Comparison of ENCODE assay signal across 21 cellular contexts in genomic region chr7:74354009-74354408, GRCh38.
DNase-seq lines count a peak whose midpoint lies in the region; ATAC-seq, FAIRE-seq and TF ChIP-seq lines count a peak whose summit lies in the region.
"Had no signal": no experiment of that assay in that cellular context is flagged by ENCODE, and none has a peak within 500 bp of the region (broad histone marks: within the 10 kb centered on the region; RNA-seq: fewer than 3 reads in every experiment).

No MANE protein-coding gene starts in this region.

- H3K9ac ChIP-seq in HepG2 (ENCODE audit: insufficient read depth, low read depth, low read length): no peak overlapping the region
- no peak overlapping the region for H3K9ac ChIP-seq in endodermal cell (ENCODE audit: extremely low read depth, low read length, poor library complexity, severe bottlenecking)

- H3K79me2 ChIP-seq in HepG2 (ENCODE audit: insufficient read depth, low read length): no peaks in the 10 kb centered on the region

- H3K4me1 Mint-ChIP-seq in endodermal cell: no peaks in the 10 kb centered on the region
- no peaks in the 10 kb centered on the region for H3K4me1 Mint-ChIP-seq in Caco-2 (ENCODE audit: low read depth, unreplicated experiment)
- H3K4me1 Mint-ChIP-seq in activated T-cell treated with anti-CD3 and anti-CD28 coated beads, Interleukin-2, amount 50 U/mL, for 24 hours (ENCODE audit: low read depth): no peaks in the 10 kb centered on the region
- H3K4me1 Mint-ChIP-seq: CD4-positive, alpha-beta memory T cell; GM23338 had no signal

- H3K36me3 ChIP-seq in HepG2 (replicated peaks in 1 of 2; ENCODE audit: control insufficient read depth in 1 of 2, insufficient read depth in 2 of 2, low read length in 2 of 2) (peaks cover 11 to 20% of the 10 kb centered on the region in 2 experiments; a peak in 4 of 5 replicates), right lobe of liver (no peaks in the 10 kb centered on the region), endodermal cell (ENCODE audit: control insufficient read depth, insufficient read depth, low read length) (peaks cover 41% of the 10 kb centered on the region), small intestine (ENCODE audit: control insufficient read depth in 2 of 2, insufficient read depth in 2 of 2, low read length in 2 of 2) (peaks cover 2 to 10% of the 10 kb centered on the region in 2 donors), Caco-2 (ENCODE audit: control insufficient read depth, insufficient read depth, low read length) (no peaks in the 10 kb centered on the region; the same call in 1 of the 2 replicates)

- POLR2A ChIA-PET in HepG2 (lab: Yijun Ruan, JAX) (no interaction called here), RWPE1 (lab: Yijun Ruan, JAX; ENCODE audit: low non-redundant PET) (no interaction called here), Caco-2 (lab: Charles Lee) (no interaction called here)

- FAIRE-seq in HepG2 (lab: Jason Lieb, UNC) (no peak), small intestine (lab: Jason Lieb, UNC) (no peak)
- FAIRE-seq: G401.6, GM12892, GM19239, H54 had no signal

- no peak for TF ChIP-seq POLR2A in HepG2 (IDR thresholded peaks at IDR 0.05; ENCODE audit: insufficient read depth in 1 of 2, low read depth in 2 of 2, low read length in 2 of 2)
- TF ChIP-seq POLR2A in right lobe of liver (IDR thresholded peaks at IDR 0.05): no peak

- in situ Hi-C loops in HepG2 (cut with HindIII; ENCODE audit: extremely low pct_ligation_motif_present, low pct_unique_long_range_greater_than_20kb): no loop called here

- no TSS peak for BruUV-seq in HepG2 (replicated peaks; lab: Mats Ljungman, UMichigan)
- BruUV-seq in Caco-2 (replicated peaks; lab: Mats Ljungman, UMichigan): no TSS peak

- CTCF ChIA-PET in HepG2 (lab: Yijun Ruan, JAX; ENCODE audit: low intra/inter-chr PET ratio, low total read pairs) (no interaction called here), RWPE1 (lab: Yijun Ruan, JAX) (no interaction called here), Caco-2 (lab: Charles Lee) (interaction anchor here (0.6 kb wide), 1 partner anchor 32 kb away, joined by 3 read pairs; no protein-coding TSS in a partner anchor)

- no peak overlapping the region for H2AFZ ChIP-seq in HepG2 (ENCODE audit: low read length)
- H2AFZ ChIP-seq: GM23338 had no signal

- TF ChIP-seq RAD21 in HepG2 (CRISPR knock-in tag; IDR thresholded peaks at IDR 0.05): no peak

- H3K27me3 ChIP-seq in HepG2 (ENCODE audit: control insufficient read depth in 1 of 2, insufficient read depth in 2 of 2, low read length in 2 of 2): no peaks in the 10 kb centered on the region
- no peaks in the 10 kb centered on the region for H3K27me3 ChIP-seq in right lobe of liver
- no peaks in the 10 kb centered on the region for H3K27me3 ChIP-seq in endodermal cell (ENCODE audit: control insufficient read depth, insufficient read depth, low read length, poor library complexity, severe bottlenecking)
- no peaks in the 10 kb centered on the region for H3K27me3 ChIP-seq in small intestine (ENCODE audit: control insufficient read depth in 2 of 2, insufficient read depth in 2 of 2, low read length in 2 of 2)
- H3K27me3 ChIP-seq in Caco-2 (replicated peaks; ENCODE audit: control insufficient read depth, insufficient read depth, low read length): no peaks in the 10 kb centered on the region; the same call in 1 of the 2 replicates

- H3K9me3 Mint-ChIP-seq in endodermal cell: peaks cover 4% of the 10 kb centered on the region
- no peaks in the 10 kb centered on the region for H3K9me3 Mint-ChIP-seq in Caco-2 (ENCODE audit: unreplicated experiment)
- peaks cover 5% of the 10 kb centered on the region for H3K9me3 Mint-ChIP-seq in activated T-cell treated with anti-CD3 and anti-CD28 coated beads, Interleukin-2, amount 50 U/mL, for 24 hours
- H3K9me3 Mint-ChIP-seq: GM23338 had no signal

- TF ChIP-seq CTCF in HepG2 (CRISPR knock-in tag; IDR thresholded peaks at IDR 0.05) (no peak), right lobe of liver (IDR thresholded peaks at IDR 0.05) (no peak), RWPE1 (conservative IDR thresholded peaks at IDR 0.05; ENCODE audit: low read depth) (no peak), endodermal cell (conservative IDR thresholded peaks at IDR 0.05) (no peak), Caco-2 (IDR thresholded peaks at IDR 0.05; ENCODE audit: insufficient read depth in 1 of 2, low read depth in 1 of 2, low read length in 1 of 2, severe bottlenecking in 1 of 2, unreplicated experiment in 1 of 2) (no peak)

- TF ChIP-seq EP300 in HepG2 (IDR thresholded peaks at IDR 0.05; ENCODE audit: low read depth in 2 of 2, low read length in 2 of 2) (no peak), HepG2 (CRISPR knock-in tag; IDR thresholded peaks at IDR 0.05; ENCODE audit: borderline replicate concordance) (no peak)

- DNase-seq in HepG2 (ENCODE audit: low spot score) (no peak), right lobe of liver (no peak), RWPE1 (ENCODE audit: low spot score) (no peak), endodermal cell (no peak), substantia nigra (lab: John Stamatoyannopoulos, UW) (no peak), small intestine (no peak), Caco-2 (no peak)
- DNase-seq in activated T-cell treated with anti-CD3 and anti-CD28 coated beads, Interleukin-2, amount 50 U/mL, for 24 hours: no peak
- DNase-seq: 8988T; C1 segment of cervical spinal cord; CD4-positive, alpha-beta memory T cell; COR-L47; DMS153; DND-41; HFFc6 had no signal

- H3K27ac ChIP-seq in HepG2 (ENCODE audit: extremely low read length, insufficient read depth, low read length) (no peak overlapping the region), right lobe of liver (no peak overlapping the region), RWPE1 (peak overlapping the region; percentile 70), endodermal cell (ENCODE audit: low read depth, low read length) (no peak overlapping the region), substantia nigra (ENCODE audit: low read depth, low read length, poor library complexity, severe bottlenecking) (peak overlapping the region; percentile 4), small intestine (ENCODE audit: low read depth in 1 of 2, low read length in 1 of 2) (no peak overlapping the region)

- H3K27ac Mint-ChIP-seq in endodermal cell (peak overlapping the region; percentile 32), Caco-2 (ENCODE audit: unreplicated experiment) (no peak overlapping the region)
- H3K27ac Mint-ChIP-seq in activated T-cell treated with anti-CD3 and anti-CD28 coated beads, Interleukin-2, amount 50 U/mL, for 24 hours: no peak overlapping the region
- H3K27ac Mint-ChIP-seq: CD4-positive, alpha-beta memory T cell; GM23338 had no signal

- no peak overlapping the region for H3K4me3 Mint-ChIP-seq in endodermal cell
- H3K4me3 Mint-ChIP-seq in Caco-2 (ENCODE audit: unreplicated experiment): no peak overlapping the region
- H3K4me3 Mint-ChIP-seq in activated T-cell treated with anti-CD3 and anti-CD28 coated beads, Interleukin-2, amount 50 U/mL, for 24 hours: no peak overlapping the region
- H3K4me3 Mint-ChIP-seq: CD4-positive, alpha-beta memory T cell; GM23338; HFFc6 had no signal

- H3K36me3 Mint-ChIP-seq in endodermal cell (ENCODE audit: low read depth) (peaks cover 57% of the 10 kb centered on the region), Caco-2 (ENCODE audit: insufficient read depth, unreplicated experiment) (peaks cover 46% of the 10 kb centered on the region)
- H3K36me3 Mint-ChIP-seq in activated T-cell treated with anti-CD3 and anti-CD28 coated beads, Interleukin-2, amount 50 U/mL, for 24 hours (ENCODE audit: low read depth): no peaks in the 10 kb centered on the region

- H3K4me2 ChIP-seq in HepG2 (ENCODE audit: low read depth, low read length): no peak overlapping the region
- H3K4me2 ChIP-seq: GM23338 had no signal

- H3K4me1 ChIP-seq in HepG2 (ENCODE audit: insufficient read depth, low read length): no peaks in the 10 kb centered on the region
- no peaks in the 10 kb centered on the region for H3K4me1 ChIP-seq in right lobe of liver
- H3K4me1 ChIP-seq in endodermal cell (ENCODE audit: control insufficient read depth, insufficient read depth, low read length): no peaks in the 10 kb centered on the region
- no peaks in the 10 kb centered on the region for H3K4me1 ChIP-seq in small intestine (ENCODE audit: control insufficient read depth in 2 of 2, insufficient read depth in 1 of 2, low read depth in 1 of 2, low read length in 1 of 2)
- no peaks in the 10 kb centered on the region for H3K4me1 ChIP-seq in Caco-2
- H3K4me1 ChIP-seq: HAP-1 had no signal

- H3K9me3 ChIP-seq in HepG2 (ENCODE audit: low read length): no peaks in the 10 kb centered on the region
- H3K9me3 ChIP-seq in right lobe of liver: no peaks in the 10 kb centered on the region
- peaks cover 10% of the 10 kb centered on the region for H3K9me3 ChIP-seq in endodermal cell (ENCODE audit: control insufficient read depth, low read length)
- no peaks in the 10 kb centered on the region for H3K9me3 ChIP-seq in small intestine (ENCODE audit: control insufficient read depth, low read depth)
- 0 out of 2 replicates have a peak, but pooled peaks cover 8% of the 10 kb centered on the region for H3K9me3 ChIP-seq in Caco-2

- intact Hi-C loops in HepG2 (cut with micrococcal nuclease; ENCODE audit: unreplicated experiment) (no loop called here), right lobe of liver (cut with DNase I) (no loop called here), Caco-2 (cut with micrococcal nuclease; ENCODE audit: unreplicated experiment) (no loop called here)

- H3K27me3 Mint-ChIP-seq in endodermal cell (ENCODE audit: insufficient read depth) (no peaks in the 10 kb centered on the region), Caco-2 (ENCODE audit: insufficient read depth, unreplicated experiment) (no peaks in the 10 kb centered on the region)
- no peaks in the 10 kb centered on the region for H3K27me3 Mint-ChIP-seq in activated T-cell treated with anti-CD3 and anti-CD28 coated beads, Interleukin-2, amount 50 U/mL, for 24 hours
- H3K27me3 Mint-ChIP-seq: CD4-positive, alpha-beta memory T cell had no signal

- no peak overlapping the region for H3K4me3 ChIP-seq in HepG2 (replicated peaks in 1 of 3; ENCODE audit: insufficient read depth in 1 of 3, low read depth in 2 of 3, low read length in 3 of 3)
- no peak overlapping the region for H3K4me3 ChIP-seq in right lobe of liver
- H3K4me3 ChIP-seq in endodermal cell (ENCODE audit: low read length): no peak overlapping the region
- no peak overlapping the region for H3K4me3 ChIP-seq in small intestine (ENCODE audit: low read depth in 1 of 2, low read length in 2 of 2)
- no peak overlapping the region for H3K4me3 ChIP-seq in Caco-2 (ENCODE audit: low read depth, low read length)
- H3K4me3 ChIP-seq: GM23338, HAP-1 had no signal

- 93% methylated on average over 6 of the region's 6 CpGs for WGBS in HepG2 (ENCODE audit: low lambda C conversion rate)
- 92% methylated on average over 4 of the region's 6 CpGs for WGBS in right lobe of liver (ENCODE audit: insufficient coverage, low coverage, low lambda C conversion rate, missing lambda C conversion rate)
- WGBS in endodermal cell (ENCODE audit: insufficient coverage in 1 of 2, insufficient read length in 1 of 2), 2 experiments: 96 to 97% methylated on average over 4 to 6 of the region's 6 CpGs
- 93 to 97% (median 96%) methylated on average over 6 of the region's 6 CpGs for WGBS in small intestine, 3 donors

- no peaks in the 10 kb centered on the region for H4K20me1 ChIP-seq in HepG2 (ENCODE audit: insufficient read depth, low read length)

- no peak for ATAC-seq in HepG2
- no peak for ATAC-seq in right lobe of liver
- ATAC-seq: GM23338 had no signal

TF ChIP-seq in HepG2, 621 proteins besides CTCF, POLR2A, EP300 and RAD21 (continues in another document):
- TF ChIP-seq ZNF629 (CRISPR knock-in tag; conservative IDR thresholded peaks at IDR 0.05): peak; percentile 79

Comparison
In these comparisons a context has a peak if more than half of its experiments do, and no peak if none do; other contexts are left out.
1. H3K27ac ChIP-seq: peak in RWPE1 (single experiment) and substantia nigra (single experiment); none in HepG2 (single experiment), right lobe of liver (0 of 3), endodermal cell (single experiment) and small intestine (0 of 2).